8 cellular contexts compared by ENCODE assay signal in the genomic region with DNA sequence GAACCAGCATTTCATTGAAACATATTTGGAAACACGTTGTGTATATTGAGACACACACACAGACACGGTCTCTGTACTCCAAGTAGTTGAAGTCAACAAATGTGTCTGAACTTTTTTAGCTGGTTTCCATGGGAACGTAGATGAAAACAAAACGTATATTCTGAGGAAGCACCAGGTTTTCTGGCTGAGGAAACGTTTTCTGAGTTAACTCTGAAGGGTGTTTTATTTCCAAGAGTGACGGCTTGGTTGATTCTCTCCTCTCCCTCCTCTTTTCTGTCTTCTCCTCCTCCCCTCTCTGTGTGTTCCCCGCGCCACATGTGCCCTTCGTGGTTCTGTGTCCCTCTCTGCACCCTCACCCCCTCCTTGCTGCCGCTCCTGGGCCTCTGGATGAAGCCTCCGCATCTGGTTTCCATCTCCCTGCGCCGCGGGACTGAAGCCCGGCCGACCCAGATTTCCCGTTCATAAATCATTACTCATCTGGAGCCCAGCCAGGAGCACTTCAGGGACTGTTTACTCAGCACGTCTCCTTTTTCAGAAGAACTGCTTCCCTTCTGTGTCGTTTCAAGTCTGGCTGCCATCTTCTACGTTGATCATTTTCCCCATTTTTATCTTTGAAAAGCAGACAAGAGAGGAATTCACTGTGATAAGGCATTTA.
A peak's percentile ranks its signal among the peaks of the same experiment; 100 is the strongest.
DNase-seq lines count a peak whose midpoint lies in the region; ATAC-seq and TF ChIP-seq lines count a peak whose summit lies in the region.

No MANE protein-coding gene starts in this region.

- H3K27me3 ChIP-seq in GM23248 (replicated peaks; ENCODE audit: insufficient read depth) (no peaks in the 10 kb centered on the region), prostate gland (replicated peaks; ENCODE audit: insufficient read depth) (no peaks in the 10 kb centered on the region), neuronal stem cell (ENCODE audit: control insufficient read depth in 3 of 3, insufficient read depth in 3 of 3, low read depth in 1 of 3, low read length in 3 of 3) (no peaks in the 10 kb centered on the region)

- H2BK12ac ChIP-seq in neuronal stem cell (ENCODE audit: low read length): no peak overlapping the region

- H3K9me2 ChIP-seq in GM23248 (ENCODE audit: insufficient read depth): no peaks in the 10 kb centered on the region

- intact Hi-C loops in Right ventricle myocardium inferior (cut with DNase I): loop anchor here (1.0 to 5.0 kb wide), 3 partner anchors 24 to 84 kb away; no protein-coding TSS in a partner anchor
- intact Hi-C loops in prostate gland (cut with DNase I): loop anchor here (10.0 kb wide), 1 partner anchor 96 kb away; no protein-coding TSS in a partner anchor

- no peak overlapping the region for H3K4ac ChIP-seq in neuronal stem cell (ENCODE audit: low read length)

- H3K9me3 ChIP-seq in GM23248 (ENCODE audit: low read depth) (no peaks in the 10 kb centered on the region), prostate gland (no peaks in the 10 kb centered on the region), neuronal stem cell (replicated peaks in 1 of 2; ENCODE audit: control insufficient read depth in 2 of 2, insufficient read depth in 1 of 2, low read depth in 1 of 2, low read length in 2 of 2) (no peaks in the 10 kb centered on the region)

- H2BK15ac ChIP-seq in neuronal stem cell (ENCODE audit: low read length): no peak overlapping the region

- no peak overlapping the region for H4K91ac ChIP-seq in neuronal stem cell (ENCODE audit: low read depth, low read length, poor library complexity)

- no peak overlapping the region for H2BK5ac ChIP-seq in neuronal stem cell (ENCODE audit: low read length)

- H3K14ac ChIP-seq in neuronal stem cell (ENCODE audit: low read length): no peak overlapping the region

- H3K4me1 ChIP-seq in GM23248 (ENCODE audit: insufficient read depth): peaks cover 41% of the 10 kb centered on the region
- no peaks in the 10 kb centered on the region for H3K4me1 ChIP-seq in prostate gland (replicated peaks)
- no peaks in the 10 kb centered on the region for H3K4me1 ChIP-seq in neuronal stem cell (ENCODE audit: control insufficient read depth in 2 of 2, insufficient read depth in 1 of 2, low read depth in 1 of 2, low read length in 2 of 2)

- TF ChIP-seq POLR2A in prostate gland (IDR thresholded peaks at IDR 0.05): no peak

- H4K8ac ChIP-seq in neuronal stem cell (ENCODE audit: low read depth, low read length): no peak overlapping the region

- no peak overlapping the region for H3K23ac ChIP-seq in neuronal stem cell (ENCODE audit: low read depth, low read length, poor library complexity)

- H3K79me1 ChIP-seq in neuronal stem cell (ENCODE audit: low read depth, low read length): no peaks in the 10 kb centered on the region

- peaks cover 3% of the 10 kb centered on the region for H3K9me3 Mint-ChIP-seq in activated T-cell treated with anti-CD3 and anti-CD28 coated beads, Interleukin-2, amount 50 U/mL, for 4 hours

- TF ChIP-seq CTCF in prostate gland (IDR thresholded peaks at IDR 0.05): no peak

- no peaks in the 10 kb centered on the region for H4K20me1 ChIP-seq in GM23248 (ENCODE audit: insufficient read depth)

- H3K4me2 ChIP-seq in GM23248 (ENCODE audit: unreplicated experiment) (peak overlapping the region; percentile 62), neuronal stem cell (ENCODE audit: insufficient read depth, low read length, poor library complexity, severe bottlenecking) (no peak overlapping the region)

- no peaks in the 10 kb centered on the region for H3K79me2 ChIP-seq in GM23248 (ENCODE audit: insufficient read depth)

- no peaks in the 10 kb centered on the region for H3K36me3 Mint-ChIP-seq in activated T-cell treated with anti-CD3 and anti-CD28 coated beads, Interleukin-2, amount 50 U/mL, for 4 hours (ENCODE audit: insufficient read depth)

- peak overlapping the region; percentile 58; the same call in 1 of the 2 replicates for H2AFZ ChIP-seq in GM23248
- no peak overlapping the region for H2AFZ ChIP-seq in neuronal stem cell (ENCODE audit: low read length)

- peaks cover 45% of the 10 kb centered on the region for H3F3A ChIP-seq in GM23248 (ENCODE audit: insufficient read depth)

- H3K18ac ChIP-seq in neuronal stem cell (ENCODE audit: low read length): no peak overlapping the region

- peak overlapping the region; percentile 96 for H3K27ac ChIP-seq in GM23248
- peak overlapping the region; percentile 40 to 60 for H3K27ac ChIP-seq in prostate gland
- H3K27ac ChIP-seq in neuronal stem cell (replicated peaks; ENCODE audit: low read length): no peak overlapping the region

- H3K4me3 ChIP-seq in GM23248 (peak overlapping the region; percentile 44), prostate gland (no peak overlapping the region), neuronal stem cell (ENCODE audit: low read length in 2 of 2) (no peak overlapping the region)

- peak overlapping the region; percentile 57 for H3K4me3 Mint-ChIP-seq in activated T-cell treated with anti-CD3 and anti-CD28 coated beads, Interleukin-2, amount 50 U/mL, for 4 hours

- DNase-seq in GM23248 (peak; percentile 97), NCI-H2171 (lab: John Stamatoyannopoulos, UW) (peak; percentile 82), Right ventricle myocardium inferior (ENCODE audit: missing footprints) (peak; percentile 97), prostate gland (ENCODE audit: low spot score) (peak; percentile 87), neuronal stem cell (ENCODE audit: low spot score) (no peak)
- no peak for DNase-seq in activated T-cell treated with anti-CD3 and anti-CD28 coated beads, Interleukin-2, amount 50 U/mL, for 4 hours
- no peak for DNase-seq in NK-92 treated with Interleukin-12 subunit alpha and Interleukin-12 subunit beta, amount 100 ng/mL, for 24 hours (lab: John Stamatoyannopoulos, UW)

- in situ Hi-C loops in GM23248 (cut with MboI): no loop called here

- no peak overlapping the region for H2AK5ac ChIP-seq in neuronal stem cell (ENCODE audit: low read depth, low read length)

- ATAC-seq in activated T-cell treated with anti-CD3 and anti-CD28 coated beads, Interleukin-2, amount 50 U/mL, for 4 hours: peak; percentile 23 to 50
- ATAC-seq in Right ventricle myocardium inferior (peak; percentile 95), GM21737 (IDR thresholded peaks at IDR 0.05; ENCODE audit: unreplicated experiment) (no peak)

- H3K9ac ChIP-seq in GM23248: peak overlapping the region; percentile 85
- no peak overlapping the region for H3K9ac ChIP-seq in neuronal stem cell (ENCODE audit: low read depth, low read length, poor library complexity)

- H3K36me3 ChIP-seq in GM23248 (ENCODE audit: low read depth): no peaks in the 10 kb centered on the region
- no peaks in the 10 kb centered on the region for H3K36me3 ChIP-seq in prostate gland
- H3K36me3 ChIP-seq in neuronal stem cell (replicated peaks in 1 of 2; ENCODE audit: control insufficient read depth in 2 of 2, insufficient read depth in 2 of 2, low read length in 2 of 2): no peaks in the 10 kb centered on the region

- WGBS in GM23248 (ENCODE audit: low coverage in 1 of 2, low lambda C conversion rate in 2 of 2, missing lambda C conversion rate in 2 of 2), 2 experiments: 1% methylated on average over 20 of the region's 20 CpGs
- WGBS in prostate gland: 2% methylated on average over 20 of the region's 20 CpGs
- WGBS in neuronal stem cell (ENCODE audit: extremely low coverage in 2 of 2, insufficient read length in 2 of 2, insufficient replicate concordance in 1 of 2), 2 donors: no CpG with 5 or more reads among the region's 20 CpGs

- H3K4me1 Mint-ChIP-seq in activated T-cell treated with anti-CD3 and anti-CD28 coated beads, Interleukin-2, amount 50 U/mL, for 4 hours (ENCODE audit: low read depth): peaks cover 9% of the 10 kb centered on the region

- peaks cover 37% of the 10 kb centered on the region for H3K27me3 Mint-ChIP-seq in activated T-cell treated with anti-CD3 and anti-CD28 coated beads, Interleukin-2, amount 50 U/mL, for 4 hours (ENCODE audit: low read depth)

- H2BK120ac ChIP-seq in neuronal stem cell (ENCODE audit: low read depth, low read length): no peak overlapping the region

Comparison
In these comparisons a context has a peak if more than half of its experiments do, and no peak if none do; other contexts are left out.
1. DNase-seq: peak in GM23248 (single experiment), NCI-H2171 (single experiment), Right ventricle myocardium inferior (single experiment) and prostate gland (single experiment); none in activated T-cell treated with anti-CD3 and anti-CD28 coated beads, Interleukin-2, amount 50 U/mL, for 4 hours (single experiment), NK-92 treated with Interleukin-12 subunit alpha and Interleukin-12 subunit beta, amount 100 ng/mL, for 24 hours (single experiment) and neuronal stem cell (single experiment).